In the genomic region with DNA sequence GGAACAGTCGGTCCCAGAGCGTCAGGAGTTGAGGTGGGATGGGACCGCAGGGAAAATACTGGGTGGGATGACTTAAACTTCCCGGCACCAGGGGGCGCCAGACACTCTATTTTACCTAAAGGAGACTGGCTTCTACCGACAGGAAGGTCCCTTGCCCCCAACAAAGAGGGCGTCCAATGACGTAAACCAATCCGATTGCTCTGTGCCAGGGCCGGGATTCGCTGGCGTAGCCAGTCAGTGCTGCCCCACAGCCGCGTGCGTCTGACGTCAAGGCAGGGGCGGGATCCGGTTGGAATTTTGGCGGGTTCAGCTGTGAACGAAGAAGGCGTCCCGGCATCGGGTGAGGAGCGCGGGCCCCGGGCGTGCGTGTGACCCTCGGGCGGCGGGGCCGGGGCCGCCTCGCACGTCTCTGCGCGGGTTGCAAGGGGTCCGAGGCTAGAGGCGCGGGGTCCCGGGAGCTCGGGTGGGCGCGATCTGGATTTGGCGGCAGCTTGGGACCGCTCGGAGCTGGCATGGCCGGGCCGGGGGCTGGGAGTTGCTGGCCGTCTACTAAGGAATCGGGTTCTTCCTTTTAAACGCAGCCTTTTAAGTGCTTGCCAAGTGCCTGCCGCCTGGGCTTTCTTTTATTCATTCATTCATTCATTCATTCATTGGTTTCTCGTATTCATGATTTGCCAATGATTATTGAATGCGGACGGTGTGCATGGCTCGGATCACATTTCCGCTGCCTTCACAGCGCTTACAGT, we compare ENCODE assay signal across 8 cellular contexts. TPM values are rescaled to one million over a fixed set of nuclear protein-coding genes. Genes with fewer than 3 reads are reported as not detected.
A peak's percentile ranks its signal among the peaks of the same experiment; 100 is the strongest.
DNase-seq lines count a peak whose midpoint lies in the region; ATAC-seq and TF ChIP-seq lines count a peak whose summit lies in the region.

TSS of gene MCM10 (plus strand) at position 292 of the 746 bp plus-strand sequence. CDS start 2,645 bp downstream, outside the sequence.

- 2% methylated on average over 19 of the region's 59 CpGs for WGBS in SK-N-SH (ENCODE audit: low lambda C conversion rate)
- WGBS in thyroid gland, 2 donors = 1% methylated on average over 24 to 36 of the region's 59 CpGs

- POLR2A ChIA-PET in SK-N-SH (lab: Yijun Ruan, JAX) = interaction anchor here (1.8 to 1.9 kb wide), 3 partner anchors 138 to 141 kb away, joined by 5 to 7 read pairs (median 6); partner anchors contain the start of gene PHYH

- CTCF ChIA-PET in SK-N-SH (lab: Yijun Ruan, JAX) = interaction anchor here (0.5 to 4.8 kb wide), 20 partner anchors 9 to 1946 kb away, joined by 3 to 62 read pairs (median 3); partner anchors contain the start of genes OPTN and PHYH

- no peaks in the 10 kb centered on the region for H3K9me2 ChIP-seq in SK-N-SH

- H4K20me1 ChIP-seq in SK-N-SH (ENCODE audit: insufficient read depth) (no peaks in the 10 kb centered on the region), osteoblast (ENCODE audit: insufficient read depth, low read length) (no peaks in the 10 kb centered on the region)

- intact Hi-C loops in thyroid gland (cut with DNase I) = loop anchor here (2.0 kb wide), 1 partner anchor 139 kb away; the partner anchor contains the start of gene PHYH

- peaks cover 43% of the 10 kb centered on the region; the same call in 1 of the 2 replicates for H3K79me2 ChIP-seq in SK-N-SH (ENCODE audit: insufficient read depth)
- peaks cover 18% of the 10 kb centered on the region for H3K79me2 ChIP-seq in osteoblast (ENCODE audit: insufficient read depth, low read length)

- no peak for TF ChIP-seq POLR2A in thyroid gland (IDR thresholded peaks at IDR 0.05)

- H3K27me3 ChIP-seq in SK-N-SH (ENCODE audit: insufficient read depth) (no peaks in the 10 kb centered on the region), osteoblast (ENCODE audit: insufficient read depth, low read length) (no peaks in the 10 kb centered on the region), thyroid gland (no peaks in the 10 kb centered on the region)

- H3K36me3 ChIP-seq in SK-N-SH (replicated peaks in 1 of 2; ENCODE audit: control insufficient read depth in 1 of 2, insufficient read depth in 2 of 2, low read length in 1 of 2) (peaks cover 0 to 7% of the 10 kb centered on the region in 2 experiments), osteoblast (ENCODE audit: insufficient read depth, low read length) (no peaks in the 10 kb centered on the region), thyroid gland (no peaks in the 10 kb centered on the region)

- H3K27ac ChIP-seq in SK-N-SH (ENCODE audit: low read depth in 2 of 2, low read length in 1 of 2) (peak within 1 kb of the TSS in 1 of 2 experiments; percentile 58; a peak in 1 of 4 replicates), osteoblast (ENCODE audit: low read depth, low read length) (peak within 1 kb of the TSS; percentile 66), thyroid gland (no peak within 1 kb of the TSS)

- peak within 1 kb of the TSS; percentile 62; the same call in 1 of the 2 replicates for H3K9ac ChIP-seq in SK-N-SH

- H3K4me2 ChIP-seq in SK-N-SH (peak within 1 kb of the TSS; percentile 87), osteoblast (ENCODE audit: insufficient read depth, low read length) (peak within 1 kb of the TSS; percentile 100)

- H2AFZ ChIP-seq in SK-N-SH (ENCODE audit: low read depth) (peak within 1 kb of the TSS; percentile 97), osteoblast (ENCODE audit: low read length) (peak within 1 kb of the TSS; percentile 100)

- H3F3A ChIP-seq in SK-N-SH (replicated peaks; ENCODE audit: insufficient read depth) = no peaks in the 10 kb centered on the region

- TF ChIP-seq RAD21 in SK-N-SH (IDR thresholded peaks at IDR 0.05; ENCODE audit: low read length) = peak; percentile 80

- H3K4me1 ChIP-seq in SK-N-SH (ENCODE audit: control insufficient read depth in 1 of 2, insufficient read depth in 2 of 2, low read depth in 1 of 2, low read length in 1 of 2) = peaks cover 0 to 9% of the 10 kb centered on the region in 2 experiments; a peak in 2 of 4 replicates
- H3K4me1 ChIP-seq in osteoblast (ENCODE audit: insufficient read depth, low read length) = peaks cover 13% of the 10 kb centered on the region
- H3K4me1 ChIP-seq in thyroid gland = peaks cover 5 to 12% of the 10 kb centered on the region in 2 donors

- DNase-seq in GM10266 (ENCODE audit: extremely low spot score) = peak; percentile 98
- peak; percentile 99 for DNase-seq in NCI-H1048 (lab: John Stamatoyannopoulos, UW)
- DNase-seq in SK-N-SH = peak; percentile 96
- DNase-seq in activated naive CD4-positive, alpha-beta T cell treated with anti-CD3 and anti-CD28 coated beads, Interleukin-2, amount 50 U/mL, for 16 hours = peak; percentile 97
- DNase-seq in glomerular visceral epithelial cell (ENCODE audit: extremely low spot score) = peak; percentile 99
- peak; percentile 99 for DNase-seq in osteoblast (ENCODE audit: insufficient read length, low spot score, missing footprints)
- peak; percentile 99 for DNase-seq in thyroid gland

- peak; percentile 79 for TF ChIP-seq CTCF in GM10266 (IDR thresholded peaks at IDR 0.05; ENCODE audit: control insufficient read depth, insufficient read depth, low read depth, missing control alignments)
- TF ChIP-seq CTCF in SK-N-SH (IDR thresholded peaks at IDR 0.05) = peak; percentile 83
- peak; percentile 95 for TF ChIP-seq CTCF in osteoblast (IDR thresholded peaks at IDR 0.05; ENCODE audit: extremely low read depth, low read depth, low read length)
- TF ChIP-seq CTCF in thyroid gland (IDR thresholded peaks at IDR 0.05) = peak; percentile 78 to 94 (median 82)

- no peaks in the 10 kb centered on the region for H3K9me3 ChIP-seq in SK-N-SH
- H3K9me3 ChIP-seq in osteoblast (ENCODE audit: low read depth, low read length) = no peaks in the 10 kb centered on the region
- no peaks in the 10 kb centered on the region for H3K9me3 ChIP-seq in thyroid gland

- peak within 1 kb of the TSS; percentile 73 to 74 for H3K4me3 ChIP-seq in SK-N-SH (ENCODE audit: low read depth in 2 of 2, low read length in 1 of 2)
- peak within 1 kb of the TSS; percentile 82 for H3K4me3 ChIP-seq in osteoblast (ENCODE audit: insufficient read depth, low read length)
- H3K4me3 ChIP-seq in thyroid gland (replicated peaks in 1 of 3) = peak within 1 kb of the TSS in 1 of 3 donors; percentile 23

- peak; percentile 100 for ATAC-seq in HG02588 (IDR thresholded peaks at IDR 0.05; ENCODE audit: unreplicated experiment)

- peak in 1 of 2 experiments; percentile 17; a peak in 1 of 4 replicates for TF ChIP-seq EP300 in SK-N-SH (IDR thresholded peaks at IDR 0.05; ENCODE audit: borderline replicate concordance in 1 of 2, low read depth in 1 of 2, low read length in 1 of 2)

TF ChIP-seq in SK-N-SH, 30 proteins besides CTCF, POLR2A, EP300 and RAD21 (continues in another document):
- TF ChIP-seq FOXJ3 (CRISPR knock-in tag; IDR thresholded peaks at IDR 0.05) (no peak), RFX5 (IDR thresholded peaks at IDR 0.05; ENCODE audit: low read length) (peak; percentile 87), EZH2phosphoT487 (IDR thresholded peaks at IDR 0.05; ENCODE audit: borderline replicate concordance, low read depth) (no peak), CHD2 (IDR thresholded peaks at IDR 0.05; ENCODE audit: low read length, partially characterized antibody) (peak; percentile 72), RXRA (IDR thresholded peaks at IDR 0.05; ENCODE audit: borderline replicate concordance, low read depth) (no peak), NFIC (IDR thresholded peaks at IDR 0.05; ENCODE audit: borderline replicate concordance) (no peak), GABPA (IDR thresholded peaks at IDR 0.05; ENCODE audit: low read depth) (peak; percentile 81), MAX (IDR thresholded peaks at IDR 0.05; ENCODE audit: low read depth) (peak; percentile 57; the same call in 1 of the 2 replicates), RCOR1 (IDR thresholded peaks at IDR 0.05; ENCODE audit: low read length) (peak; percentile 48; the same call in 1 of the 2 replicates), MEF2A (IDR thresholded peaks at IDR 0.05; ENCODE audit: borderline replicate concordance, low read depth) (no peak), SIN3A (IDR thresholded peaks at IDR 0.05; ENCODE audit: borderline replicate concordance, low read depth, low read length) (peak; percentile 99), SMC3 (IDR thresholded peaks at IDR 0.05; ENCODE audit: low read depth, low read length) (peak; percentile 61), MXI1 (IDR thresholded peaks at IDR 0.05; ENCODE audit: low read depth, low read length) (peak; percentile 98), POLR2AphosphoS5 (IDR thresholded peaks at IDR 0.05; ENCODE audit: low read depth, low read length) (peak; percentile 9; the same call in 1 of the 2 replicates), TAF1 (IDR thresholded peaks at IDR 0.05; ENCODE audit: borderline replicate concordance, low read depth, low read length) (peak; percentile 49; the same call in 1 of the 2 replicates)
- TF ChIP-seq, protein P1, sequence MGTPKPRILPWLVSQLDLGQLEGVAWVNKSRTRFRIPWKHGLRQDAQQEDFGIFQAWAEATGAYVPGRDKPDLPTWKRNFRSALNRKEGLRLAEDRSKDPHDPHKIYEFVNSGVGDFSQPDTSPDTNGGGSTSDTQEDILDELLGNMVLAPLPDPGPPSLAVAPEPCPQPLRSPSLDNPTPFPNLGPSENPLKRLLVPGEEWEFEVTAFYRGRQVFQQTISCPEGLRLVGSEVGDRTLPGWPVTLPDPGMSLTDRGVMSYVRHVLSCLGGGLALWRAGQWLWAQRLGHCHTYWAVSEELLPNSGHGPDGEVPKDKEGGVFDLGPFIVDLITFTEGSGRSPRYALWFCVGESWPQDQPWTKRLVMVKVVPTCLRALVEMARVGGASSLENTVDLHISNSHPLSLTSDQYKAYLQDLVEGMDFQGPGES (IDR thresholded peaks at IDR 0.05; ENCODE audit: low read depth, low read length) = peak; percentile 59; the same call in 1 of the 2 replicates

RNA-seq across cellular contexts. Expression of gene MCM10, which starts in this region (rescaled TPM):
- polyA plus RNA-seq in SK-N-SH (2012; rRNA removed) = 5.1 and 5.5 TPM in 2 replicates
- 5.3 and 5.5 TPM in 2 replicates for polyA plus RNA-seq in SK-N-SH (2012; cell fraction: cytosol; rRNA removed)
- polyA plus RNA-seq in SK-N-SH (2012; cell fraction: nucleus; rRNA removed) = 6.2 and 6.9 TPM in 2 replicates
- 1.4 and 2.4 TPM in 2 replicates for total RNA-seq in osteoblast
- 1 to 10 TPM in 1 of 4 donors, under 1 TPM in 3; 0.24 to 1.4 (median 0.49) TPM for total RNA-seq in thyroid gland
